8 cellular contexts compared by ENCODE assay signal in genomic region chr11:3808846-3809623, GRCh38. TPM values are rescaled to one million over a fixed set of nuclear protein-coding genes. Genes with fewer than 3 reads are reported as not detected.
DNase-seq lines count a peak whose midpoint lies in the region; ATAC-seq, FAIRE-seq and TF ChIP-seq lines count a peak whose summit lies in the region.

No MANE protein-coding gene starts in this region.

- no peaks in the 10 kb centered on the region for H3K9me3 ChIP-seq in KOPT-K1 (ENCODE audit: insufficient read depth, low read length, poor library complexity, severe bottlenecking)

- H3K27ac Mint-ChIP-seq in stimulated activated naive CD8-positive, alpha-beta T cell treated with anti-CD3 and anti-CD28 coated beads, Interleukin-15, amount 100 ng/mL, for 72 hours = peak overlapping the region in 1 of 2 donors; percentile 39

- no peaks in the 10 kb centered on the region for H3K27me3 Mint-ChIP-seq in stimulated activated naive CD8-positive, alpha-beta T cell treated with anti-CD3 and anti-CD28 coated beads, Interleukin-15, amount 100 ng/mL, for 72 hours

- peak; percentile 53 for TF ChIP-seq CTCF in bronchial epithelial cell (IDR thresholded peaks at IDR 0.05; ENCODE audit: insufficient read depth, low read length, severe bottlenecking)

- in situ Hi-C loops in SK-MEL-5 (cut with HindIII; ENCODE audit: low pct_unique_long_range_greater_than_20kb, low sequenced_read_pairs) = no loop called here

- H3K4me3 ChIP-seq in bronchial epithelial cell (ENCODE audit: low read depth, low read length) = peak overlapping the region; percentile 62

- H3K9me3 Mint-ChIP-seq in stimulated activated naive CD8-positive, alpha-beta T cell treated with anti-CD3 and anti-CD28 coated beads, Interleukin-15, amount 100 ng/mL, for 72 hours = no peaks in the 10 kb centered on the region

- H3K4me3 Mint-ChIP-seq in stimulated activated naive CD8-positive, alpha-beta T cell treated with anti-CD3 and anti-CD28 coated beads, Interleukin-15, amount 100 ng/mL, for 72 hours = peak overlapping the region; percentile 93 to 98

- peak; percentile 24 to 62 (median 40) for DNase-seq in NCI-H1417 (lab: John Stamatoyannopoulos, UW)
- no peak for DNase-seq in NCI-H1417 treated with DMSO at 0.1 percent for 48 hours (lab: John Stamatoyannopoulos, UW)
- peak; percentile 61 for DNase-seq in H4 (ENCODE audit: low spot score)
- DNase-seq in SK-MEL-5 (ENCODE audit: low read depth, low spot score) = peak; percentile 63
- DNase-seq in bronchial epithelial cell (ENCODE audit: low read depth) = peak; percentile 75
- peak; percentile 37 to 65 for DNase-seq in left colon
- peak in 1 of 2 donors; percentile 60 for DNase-seq in stimulated activated naive CD8-positive, alpha-beta T cell treated with anti-CD3 and anti-CD28 coated beads, Interleukin-15, amount 100 ng/mL, for 72 hours

- peaks cover 40% of the 10 kb centered on the region for H3K4me1 Mint-ChIP-seq in stimulated activated naive CD8-positive, alpha-beta T cell treated with anti-CD3 and anti-CD28 coated beads, Interleukin-15, amount 100 ng/mL, for 72 hours

- intact Hi-C loops in left colon (cut with DNase I, micrococcal nuclease) = no loop called here

- H3K27ac ChIP-seq in KOPT-K1 (ENCODE audit: low read depth, low read length, poor library complexity, severe bottlenecking) = peak overlapping the region; percentile 65

- H3K27me3 ChIP-seq in bronchial epithelial cell (ENCODE audit: control insufficient read depth, insufficient read depth, low read length) = no peaks in the 10 kb centered on the region

- peak; percentile 43 for FAIRE-seq in bronchial epithelial cell (lab: Jason Lieb, UNC)

- peak; percentile 81 for ATAC-seq in left colon
- ATAC-seq in stimulated activated naive CD8-positive, alpha-beta T cell treated with anti-CD3 and anti-CD28 coated beads, Interleukin-15, amount 100 ng/mL, for 72 hours = peak; percentile 90

- 0 out of 2 replicates have a peak, but pooled peaks cover 6% of the 10 kb centered on the region for H3K36me3 ChIP-seq in KOPT-K1 (ENCODE audit: insufficient read depth, low read length)
- peaks cover 6% of the 10 kb centered on the region for H3K36me3 ChIP-seq in bronchial epithelial cell (ENCODE audit: control insufficient read depth, insufficient read depth, low read length)

RNA-seq across cellular contexts. Expression of gene PGAP2, which starts 0.7 kb away (rescaled TPM):
- 8.2 and 14.0 TPM in 2 replicates for total RNA-seq in H4 (2014; rRNA removed; shearing (Covaris generic))
- 11.8 and 14.9 TPM in 2 replicates for total RNA-seq in SK-MEL-5 (2014; rRNA removed; shearing (Covaris generic))
- polyA plus RNA-seq in SK-MEL-5 (2015; cell fraction: cytosol; rRNA removed) = 23.8 and 32.6 TPM in 2 replicates
- 166 and 181 TPM in 2 replicates for polyA plus RNA-seq in SK-MEL-5 (2015; cell fraction: nucleus; rRNA removed)
- total RNA-seq in bronchial epithelial cell (26.3 and 31.9 TPM in 2 replicates), left colon (10 to 100 TPM; 21.3 to 26.8 TPM)

RNA-seq across cellular contexts. Expression of gene NUP98, which starts 11.7 kb away (rescaled TPM):
- 93.9 and 101 TPM in 2 replicates for total RNA-seq in H4 (2014; rRNA removed; shearing (Covaris generic))
- total RNA-seq in SK-MEL-5 (2014; rRNA removed; shearing (Covaris generic)) = 102 and 107 TPM in 2 replicates
- 129 TPM in 2 replicates for polyA plus RNA-seq in SK-MEL-5 (2015; cell fraction: cytosol; rRNA removed)
- polyA plus RNA-seq in SK-MEL-5 (2015; cell fraction: nucleus; rRNA removed) = 139 and 148 TPM in 2 replicates
- total RNA-seq in bronchial epithelial cell = 59.8 and 66.6 TPM in 2 replicates
- total RNA-seq in left colon = 10 to 100 TPM; 47.9 to 55.9 TPM

RNA-seq across cellular contexts. Expression of gene RHOG, which starts 31.7 kb away (rescaled TPM):
- 37.4 and 62.5 TPM in 2 replicates for total RNA-seq in H4 (2014; rRNA removed; shearing (Covaris generic))
- 12.0 and 15.7 TPM in 2 replicates for total RNA-seq in SK-MEL-5 (2014; rRNA removed; shearing (Covaris generic))
- polyA plus RNA-seq in SK-MEL-5 (2015; cell fraction: cytosol; rRNA removed) = 79.3 and 88.6 TPM in 2 replicates
- polyA plus RNA-seq in SK-MEL-5 (2015; cell fraction: nucleus; rRNA removed) = 11.5 and 22.8 TPM in 2 replicates
- total RNA-seq in bronchial epithelial cell = 5.5 and 7.3 TPM in 2 replicates
- total RNA-seq in left colon = 10 to 100 TPM; 65.7 to 71.8 TPM

RNA-seq across cellular contexts. Expression of gene STIM1, which starts 46.4 kb away (rescaled TPM):
- 22.1 and 22.7 TPM in 2 replicates for total RNA-seq in H4 (2014; rRNA removed; shearing (Covaris generic))
- total RNA-seq in SK-MEL-5 (2014; rRNA removed; shearing (Covaris generic)) = 24.2 and 25.7 TPM in 2 replicates
- polyA plus RNA-seq in SK-MEL-5 (2015; cell fraction: cytosol; rRNA removed) = 39.4 and 55.6 TPM in 2 replicates
- 40.1 and 56.4 TPM in 2 replicates for polyA plus RNA-seq in SK-MEL-5 (2015; cell fraction: nucleus; rRNA removed)
- total RNA-seq in bronchial epithelial cell = 60.8 and 86.9 TPM in 2 replicates
- 10 to 100 TPM; 64.7 to 65.4 TPM for total RNA-seq in left colon
